ENCODE assay signal across 13 cellular contexts in genomic region chr1:225700164-225700740, GRCh38. TPM values are rescaled to one million over a fixed set of nuclear protein-coding genes. Genes with fewer than 3 reads are reported as not detected.
A peak's percentile ranks its signal among the peaks of the same experiment; 100 is the strongest.
DNase-seq lines count a peak whose midpoint lies in the region; ATAC-seq, FAIRE-seq and TF ChIP-seq lines count a peak whose summit lies in the region.
"Had no signal": no experiment of that assay in that cellular context is flagged by ENCODE, and none has a peak within 500 bp of the region (broad histone marks: within the 10 kb centered on the region; RNA-seq: fewer than 3 reads in every experiment).

No MANE protein-coding gene starts in this region.

- peak overlapping the region in 3 of 5 experiments; percentile 1 to 15 (median 10) for H3K4me3 Mint-ChIP-seq in brain
- no peak overlapping the region for H3K4me3 Mint-ChIP-seq in activated T-cell treated with anti-CD3 and anti-CD28 coated beads, Interleukin-2, amount 50 U/mL, for 4 hours
- no peak overlapping the region for H3K4me3 Mint-ChIP-seq in activated naive CD8-positive, alpha-beta T cell treated with anti-CD3 and anti-CD28 coated beads, Interleukin-2, amount 50 U/mL, for 24 hours
- H3K4me3 Mint-ChIP-seq: central memory CD8-positive, alpha-beta T cell; natural killer cell treated with Interleukin-12 subunit alpha and Interleukin-12 subunit beta and Interleukin-15 and Interleukin-18, amount 100 ng/mL, for 72 hours; stimulated activated naive CD8-positive, alpha-beta T cell treated with anti-CD3 and anti-CD28 coated beads, Interleukin-15, amount 100 ng/mL, for 72 hours had no signal

- H4K20me1 ChIP-seq in HepG2 (ENCODE audit: insufficient read depth, low read length) = no peaks in the 10 kb centered on the region

- peak overlapping the region in 3 of 5 experiments; percentile 50 to 74 (median 52) for H3K27ac Mint-ChIP-seq in brain
- H3K27ac Mint-ChIP-seq in activated naive CD8-positive, alpha-beta T cell treated with anti-CD3 and anti-CD28 coated beads, Interleukin-2, amount 50 U/mL, for 24 hours = no peak overlapping the region
- H3K27ac Mint-ChIP-seq: natural killer cell treated with Interleukin-12 subunit alpha and Interleukin-12 subunit beta and Interleukin-15 and Interleukin-18, amount 100 ng/mL, for 72 hours; stimulated activated naive CD8-positive, alpha-beta T cell treated with anti-CD3 and anti-CD28 coated beads, Interleukin-15, amount 100 ng/mL, for 72 hours had no signal

- intact Hi-C loops in HepG2 (cut with micrococcal nuclease; ENCODE audit: unreplicated experiment) = loop anchor here (1.0 to 5.0 kb wide), 4 partner anchors 29 to 73 kb away; partner anchors contain the start of gene ENAH

- H3K27me3 ChIP-seq in HepG2 (ENCODE audit: control insufficient read depth in 1 of 2, insufficient read depth in 2 of 2, low read length in 2 of 2) = no peaks in the 10 kb centered on the region

- no peaks in the 10 kb centered on the region for H3K9me3 ChIP-seq in HepG2 (ENCODE audit: low read length)

- no peaks in the 10 kb centered on the region for H3K79me2 ChIP-seq in HepG2 (ENCODE audit: insufficient read depth, low read length)

- peak overlapping the region; percentile 71 for H3K27ac ChIP-seq in HepG2 (ENCODE audit: extremely low read length, insufficient read depth, low read length)

- no peaks in the 10 kb centered on the region for H3K36me3 Mint-ChIP-seq in brain
- no peaks in the 10 kb centered on the region for H3K36me3 Mint-ChIP-seq in activated T-cell treated with anti-CD3 and anti-CD28 coated beads, Interleukin-2, amount 50 U/mL, for 4 hours (ENCODE audit: insufficient read depth)
- H3K36me3 Mint-ChIP-seq in activated naive CD8-positive, alpha-beta T cell treated with anti-CD3 and anti-CD28 coated beads, Interleukin-2, amount 50 U/mL, for 24 hours (ENCODE audit: low read depth) = no peaks in the 10 kb centered on the region
- H3K36me3 Mint-ChIP-seq: natural killer cell treated with Interleukin-12 subunit alpha and Interleukin-12 subunit beta and Interleukin-15 and Interleukin-18, amount 100 ng/mL, for 72 hours had no signal

- peak overlapping the region; percentile 61 for H3K9ac ChIP-seq in HepG2 (ENCODE audit: insufficient read depth, low read depth, low read length)

- H3K9me3 Mint-ChIP-seq in brain = peaks cover 0 to 3% (median 0%) of the 10 kb centered on the region in 5 experiments
- H3K9me3 Mint-ChIP-seq in activated T-cell treated with anti-CD3 and anti-CD28 coated beads, Interleukin-2, amount 50 U/mL, for 4 hours = no peaks in the 10 kb centered on the region
- no peaks in the 10 kb centered on the region for H3K9me3 Mint-ChIP-seq in activated naive CD8-positive, alpha-beta T cell treated with anti-CD3 and anti-CD28 coated beads, Interleukin-2, amount 50 U/mL, for 24 hours
- H3K9me3 Mint-ChIP-seq: central memory CD8-positive, alpha-beta T cell; natural killer cell treated with Interleukin-12 subunit alpha and Interleukin-12 subunit beta and Interleukin-15 and Interleukin-18, amount 100 ng/mL, for 72 hours; stimulated activated naive CD8-positive, alpha-beta T cell treated with anti-CD3 and anti-CD28 coated beads, Interleukin-15, amount 100 ng/mL, for 72 hours had no signal

- POLR2A ChIA-PET in HepG2 (lab: Yijun Ruan, JAX) = interaction anchor here (0.8 to 2.6 kb wide), 20 partner anchors 9 to 192 kb away, joined by 3 to 49 read pairs (median 6); partner anchors contain the start of genes ENAH and SRP9

- peaks cover 3% of the 10 kb centered on the region for H3K27me3 Mint-ChIP-seq in brain
- no peaks in the 10 kb centered on the region for H3K27me3 Mint-ChIP-seq in activated T-cell treated with anti-CD3 and anti-CD28 coated beads, Interleukin-2, amount 50 U/mL, for 4 hours (ENCODE audit: low read depth)
- H3K27me3 Mint-ChIP-seq in activated naive CD8-positive, alpha-beta T cell treated with anti-CD3 and anti-CD28 coated beads, Interleukin-2, amount 50 U/mL, for 24 hours = no peaks in the 10 kb centered on the region
- H3K27me3 Mint-ChIP-seq: central memory CD8-positive, alpha-beta T cell; natural killer cell treated with Interleukin-12 subunit alpha and Interleukin-12 subunit beta and Interleukin-15 and Interleukin-18, amount 100 ng/mL, for 72 hours; stimulated activated naive CD8-positive, alpha-beta T cell treated with anti-CD3 and anti-CD28 coated beads, Interleukin-15, amount 100 ng/mL, for 72 hours had no signal

- 15% methylated on average over 14 of the region's 14 CpGs for WGBS in HepG2 (ENCODE audit: low lambda C conversion rate)

- peak overlapping the region in 2 of 3 experiments; percentile 14 to 26; a peak in 2 of 6 replicates for H3K4me3 ChIP-seq in HepG2 (replicated peaks in 1 of 3; ENCODE audit: insufficient read depth in 1 of 3, low read depth in 2 of 3, low read length in 3 of 3)

- in situ Hi-C loops in HepG2 (cut with HindIII; ENCODE audit: extremely low pct_ligation_motif_present, low pct_unique_long_range_greater_than_20kb) = no loop called here

- no peak for TF ChIP-seq RAD21 in HepG2 (CRISPR knock-in tag; IDR thresholded peaks at IDR 0.05)

- peaks cover 45% of the 10 kb centered on the region for H3K4me1 Mint-ChIP-seq in brain
- no peaks in the 10 kb centered on the region for H3K4me1 Mint-ChIP-seq in activated T-cell treated with anti-CD3 and anti-CD28 coated beads, Interleukin-2, amount 50 U/mL, for 4 hours (ENCODE audit: low read depth)
- H3K4me1 Mint-ChIP-seq in activated naive CD8-positive, alpha-beta T cell treated with anti-CD3 and anti-CD28 coated beads, Interleukin-2, amount 50 U/mL, for 24 hours = no peaks in the 10 kb centered on the region
- H3K4me1 Mint-ChIP-seq: central memory CD8-positive, alpha-beta T cell; stimulated activated naive CD8-positive, alpha-beta T cell treated with anti-CD3 and anti-CD28 coated beads, Interleukin-15, amount 100 ng/mL, for 72 hours had no signal

- DNase-seq in A172 (ENCODE audit: low spot score) (peak; percentile 99), HT1080 (ENCODE audit: low read depth) (peak; percentile 99), HepG2 (ENCODE audit: low spot score) (peak; percentile 100), NCI-H2081 treated with DMSO at 0.1 percent for 48 hours (lab: John Stamatoyannopoulos, UW) (no peak)
- DNase-seq in activated T-cell treated with anti-CD3 and anti-CD28 coated beads, Interleukin-2, amount 50 U/mL, for 4 hours = no peak
- DNase-seq in activated naive CD8-positive, alpha-beta T cell treated with anti-CD3 and anti-CD28 coated beads, Interleukin-2, amount 50 U/mL, for 24 hours = no peak
- DNase-seq: C1 segment of cervical spinal cord; stimulated activated naive CD8-positive, alpha-beta T cell treated with anti-CD3 and anti-CD28 coated beads, Interleukin-15, amount 100 ng/mL, for 72 hours; T-helper 1 cell had no signal

- TF ChIP-seq CTCF in brain (conservative IDR thresholded peaks at IDR 0.05) = no peak
- TF ChIP-seq CTCF in HepG2 (CRISPR knock-in tag; IDR thresholded peaks at IDR 0.05) = no peak

- H3K36me3 ChIP-seq in HepG2 (replicated peaks in 1 of 2; ENCODE audit: control insufficient read depth in 1 of 2, insufficient read depth in 2 of 2, low read length in 2 of 2) = no peaks in the 10 kb centered on the region

- peak overlapping the region; percentile 70 for H3K4me2 ChIP-seq in HepG2 (ENCODE audit: low read depth, low read length)

- CTCF ChIA-PET in HepG2 (lab: Yijun Ruan, JAX; ENCODE audit: low intra/inter-chr PET ratio, low total read pairs) = no interaction called here

- no TSS peak for BruUV-seq in HepG2 (replicated peaks; lab: Mats Ljungman, UMichigan)

- ATAC-seq in HepG2 (peak; percentile 90), GM18517 (IDR thresholded peaks at IDR 0.05; ENCODE audit: unreplicated experiment) (no peak)
- no peak for ATAC-seq in activated T-cell treated with anti-CD3 and anti-CD28 coated beads, Interleukin-2, amount 50 U/mL, for 4 hours
- ATAC-seq in activated naive CD8-positive, alpha-beta T cell treated with anti-CD3 and anti-CD28 coated beads, Interleukin-2, amount 50 U/mL, for 24 hours = no peak
- ATAC-seq: natural killer cell treated with Interleukin-12 subunit alpha and Interleukin-12 subunit beta and Interleukin-15 and Interleukin-18, amount 100 ng/mL, for 72 hours; stimulated activated naive CD8-positive, alpha-beta T cell treated with anti-CD3 and anti-CD28 coated beads, Interleukin-15, amount 100 ng/mL, for 72 hours had no signal

- peaks cover 58% of the 10 kb centered on the region for H3K4me1 ChIP-seq in HepG2 (ENCODE audit: insufficient read depth, low read length)

- TF ChIP-seq EP300 in HepG2 (IDR thresholded peaks at IDR 0.05; ENCODE audit: low read depth in 2 of 2, low read length in 2 of 2) = peak; percentile 55 to 91; a peak in 3 of 4 replicates
- TF ChIP-seq EP300 in HepG2 (CRISPR knock-in tag; IDR thresholded peaks at IDR 0.05; ENCODE audit: borderline replicate concordance) = peak; percentile 82

- peak; percentile 93 for FAIRE-seq in HepG2 (lab: Jason Lieb, UNC)

- H2AFZ ChIP-seq in HepG2 (ENCODE audit: low read length) = no peak overlapping the region

- peak in 1 of 2 experiments; percentile 48; a peak in 1 of 4 replicates for TF ChIP-seq POLR2A in HepG2 (IDR thresholded peaks at IDR 0.05; ENCODE audit: insufficient read depth in 1 of 2, low read depth in 2 of 2, low read length in 2 of 2)

RNA-seq across cellular contexts. Expression of gene ENAH, which starts 47.3 kb away (rescaled TPM):
- 129 and 155 TPM in 2 replicates for total RNA-seq in A172 (2014; rRNA removed; shearing (Covaris generic))
- 19.4 and 23.2 TPM in 2 replicates for total RNA-seq in HT1080 (2014; rRNA removed; shearing (Covaris generic))
- 20.7 and 30.6 TPM in 2 replicates for polyA plus RNA-seq in HT1080 (2015; cell fraction: cytosol; rRNA removed)
- polyA plus RNA-seq in HT1080 (2015; cell fraction: nucleus; rRNA removed) = 16.7 and 19.4 TPM in 2 replicates
- polyA plus RNA-seq in brain (ENCODE audit: insufficient read depth, low read depth, low replicate concordance) = 85.4 TPM
- 58.3 and 60.2 TPM in 2 replicates for total RNA-seq in HepG2 (2016; rRNA removed; fragmentation: Illumina TruSeq; extraction: Trizol)
- total RNA-seq in HepG2 (2016; cell fraction: cytosol; rRNA removed; fragmentation: Illumina TruSeq; extraction: Trizol; ENCODE audit: low read depth) = 12.4 and 12.9 TPM in 2 replicates
- total RNA-seq in HepG2 (2016; cell fraction: insoluble cytoplasmic fraction; rRNA removed; fragmentation: Illumina TruSeq; extraction: Trizol) = 52.4 and 56.6 TPM in 2 replicates
- 39.4 and 43.3 TPM in 2 replicates for total RNA-seq in HepG2 (2016; cell fraction: membrane; rRNA removed; fragmentation: Illumina TruSeq; extraction: Trizol)
- 34.5 and 40.2 TPM in 2 replicates for total RNA-seq in HepG2 (2016; cell fraction: nucleus; rRNA removed; fragmentation: Illumina TruSeq; extraction: Trizol)
- polyA plus RNA-seq in HepG2 (2011; rRNA removed) = 21.9 and 22.1 TPM in 2 replicates
- polyA plus RNA-seq in HepG2 (2011; cell fraction: cytosol; rRNA removed) = 8.7 and 16.5 TPM in 2 replicates
- polyA plus RNA-seq in HepG2 (2011; cell fraction: nucleus; rRNA removed) = 15.6 and 18.2 TPM in 2 replicates
- polyA plus RNA-seq in HepG2 (2012) = 33.3 and 35.6 TPM in 2 replicates
- 5.6 and 6.6 TPM in 2 replicates for polyA plus RNA-seq in HepG2 (2016; cell fraction: cytosol; fragmentation: Illumina TruSeq; extraction: Trizol; ENCODE audit: low read depth)
- polyA plus RNA-seq in HepG2 (2016; cell fraction: insoluble cytoplasmic fraction; fragmentation: Illumina TruSeq; extraction: Trizol; ENCODE audit: low read depth) = 56.7 and 61.8 TPM in 2 replicates
- polyA plus RNA-seq in HepG2 (2016; cell fraction: membrane; fragmentation: Illumina TruSeq; extraction: Trizol; ENCODE audit: low read depth) = 22.3 and 23.2 TPM in 2 replicates
- polyA plus RNA-seq in HepG2 (2016; cell fraction: nucleus; fragmentation: Illumina TruSeq; extraction: Trizol; ENCODE audit: insufficient read depth, low read depth) = 42.6 and 45.8 TPM in 2 replicates
- polyA minus RNA-seq in HepG2 (2011; rRNA and poly(A)+ RNA removed; ENCODE audit: low replicate concordance) = 28.4 and 36.9 TPM in 2 replicates
- polyA minus RNA-seq in HepG2 (2011; cell fraction: cytosol; rRNA and poly(A)+ RNA removed) = 31.7 and 36.5 TPM in 2 replicates
- polyA minus RNA-seq in HepG2 (2011; cell fraction: nucleus; rRNA and poly(A)+ RNA removed) = 39.4 and 49.1 TPM in 2 replicates
- total RNA-seq in activated T-cell treated with anti-CD3 and anti-CD28 coated beads, Interleukin-2, amount 50 U/mL, for 4 hours = 1 to 10 TPM in 2 of 3 donors, under 1 TPM in 1; 0.90 to 1.3 (median 1.1) TPM

Comparison
In these comparisons a context has a peak if more than half of its experiments do, and no peak if none do; other contexts are left out.
1. DNase-seq: peak in A172 (single experiment), HT1080 (single experiment) and HepG2 (single experiment); none in NCI-H2081 treated with DMSO at 0.1 percent for 48 hours (single experiment), activated T-cell treated with anti-CD3 and anti-CD28 coated beads, Interleukin-2, amount 50 U/mL, for 4 hours (single experiment) and activated naive CD8-positive, alpha-beta T cell treated with anti-CD3 and anti-CD28 coated beads, Interleukin-2, amount 50 U/mL, for 24 hours (single experiment).
2. H3K4me3 Mint-ChIP-seq: peak in brain (3 of 5); none in activated T-cell treated with anti-CD3 and anti-CD28 coated beads, Interleukin-2, amount 50 U/mL, for 4 hours (single experiment) and activated naive CD8-positive, alpha-beta T cell treated with anti-CD3 and anti-CD28 coated beads, Interleukin-2, amount 50 U/mL, for 24 hours (single experiment).